Comparison of ENCODE assay signal across 1 cellular context in the genomic region with DNA sequence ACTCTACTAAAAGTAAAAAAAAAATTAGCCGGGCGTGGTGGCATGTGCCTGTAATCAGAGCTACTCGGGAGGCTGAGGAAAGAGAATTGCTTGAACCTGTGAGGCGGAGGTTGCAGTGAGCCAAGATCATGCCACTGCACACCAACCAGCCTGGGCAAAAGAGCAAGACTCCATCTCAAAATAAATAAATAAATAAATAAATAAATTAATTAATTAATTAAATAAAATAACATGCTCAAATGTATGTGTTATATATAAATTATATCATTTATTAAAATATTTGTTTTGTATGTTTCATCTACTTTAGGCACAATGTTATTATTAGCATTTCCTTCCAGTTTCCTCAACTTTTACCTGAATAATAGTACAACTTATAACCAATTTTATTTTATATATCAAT.
A peak's percentile ranks its signal among the peaks of the same experiment; 100 is the strongest.
TF ChIP-seq lines count a peak whose summit lies in the region.

No MANE protein-coding gene starts in this region.

TF ChIP-seq in HEK293, 187 proteins besides CTCF, POLR2A, EP300 and RAD21 (continued from another document):
- peak; percentile 34; the same call in 1 of the 2 replicates for TF ChIP-seq ZBTB11 (tag by site-specific recombination; conservative IDR thresholded peaks at IDR 0.05; ENCODE audit: low read depth)
- peak; percentile 44; the same call in 1 of the 2 replicates for TF ChIP-seq ZBTB8A (tag by site-specific recombination; IDR thresholded peaks at IDR 0.05)
- peak; percentile 38; the same call in 1 of the 2 replicates for TF ChIP-seq ZNF140 (tag by site-specific recombination; IDR thresholded peaks at IDR 0.05)
- peak; percentile 71; the same call in 1 of the 2 replicates for TF ChIP-seq ZNF394 (tag by site-specific recombination; IDR thresholded peaks at IDR 0.05; ENCODE audit: borderline replicate concordance)
- peak; percentile 51 for TF ChIP-seq ZNF426 (tag by site-specific recombination; IDR thresholded peaks at IDR 0.05)
- TF ChIP-seq ZNF555 (tag by site-specific recombination; conservative IDR thresholded peaks at IDR 0.05), result peak; percentile 64
